ENCODE assay signal across 1 cellular context in the genomic region with DNA sequence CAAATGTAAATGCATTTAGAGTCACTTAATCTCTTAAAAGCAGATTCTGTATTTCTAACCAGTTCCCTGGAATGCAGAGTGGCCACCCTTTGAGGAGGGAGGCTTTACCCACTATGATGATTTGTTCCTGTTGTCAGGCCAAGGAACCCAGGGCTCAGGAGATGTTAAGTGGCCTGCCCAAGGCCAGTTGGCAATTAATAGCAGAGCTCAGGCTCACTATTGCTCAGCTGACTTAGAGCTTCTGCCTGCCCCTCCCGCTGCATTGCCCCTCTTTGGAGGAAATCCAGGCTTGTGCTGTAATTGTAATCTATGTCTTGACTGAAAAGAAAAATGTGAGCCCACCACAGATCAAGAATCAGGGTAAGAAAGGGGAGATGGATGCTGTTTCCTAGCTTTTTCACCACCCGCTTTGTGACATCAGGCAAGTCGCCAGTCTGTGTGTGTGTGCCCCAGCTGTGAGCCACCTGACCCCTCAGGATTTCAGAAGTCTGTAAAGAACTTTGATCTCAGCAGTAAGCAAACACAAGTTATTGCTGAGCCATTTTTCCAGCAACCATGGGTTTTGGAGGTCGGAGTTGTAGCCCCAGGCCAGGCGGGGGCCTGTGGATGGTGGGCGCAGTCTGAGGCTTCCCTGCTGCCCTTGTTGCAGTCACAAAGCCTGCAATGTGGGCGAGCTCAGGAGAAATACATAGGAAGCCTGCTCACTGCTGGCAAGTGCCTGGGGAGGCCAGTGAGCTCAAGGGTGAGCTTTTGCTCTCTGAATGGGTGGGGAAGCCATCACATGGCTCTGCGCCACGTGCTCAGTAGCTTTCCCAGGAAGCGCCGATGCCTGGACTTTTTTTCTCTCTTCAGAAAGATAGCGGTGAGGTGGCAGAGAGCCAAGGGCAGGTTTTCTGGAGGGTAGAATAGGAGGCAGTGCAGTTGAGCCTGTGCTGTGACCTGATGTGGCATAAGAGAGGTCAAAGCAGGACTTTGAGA.
TF ChIP-seq lines count a peak whose summit lies in the region.

No MANE protein-coding gene starts in this region.

TF ChIP-seq in HepG2, 621 proteins besides CTCF, POLR2A, EP300 and RAD21 (continued from another document and continues in another):
- TF ChIP-seq, protein P1, sequence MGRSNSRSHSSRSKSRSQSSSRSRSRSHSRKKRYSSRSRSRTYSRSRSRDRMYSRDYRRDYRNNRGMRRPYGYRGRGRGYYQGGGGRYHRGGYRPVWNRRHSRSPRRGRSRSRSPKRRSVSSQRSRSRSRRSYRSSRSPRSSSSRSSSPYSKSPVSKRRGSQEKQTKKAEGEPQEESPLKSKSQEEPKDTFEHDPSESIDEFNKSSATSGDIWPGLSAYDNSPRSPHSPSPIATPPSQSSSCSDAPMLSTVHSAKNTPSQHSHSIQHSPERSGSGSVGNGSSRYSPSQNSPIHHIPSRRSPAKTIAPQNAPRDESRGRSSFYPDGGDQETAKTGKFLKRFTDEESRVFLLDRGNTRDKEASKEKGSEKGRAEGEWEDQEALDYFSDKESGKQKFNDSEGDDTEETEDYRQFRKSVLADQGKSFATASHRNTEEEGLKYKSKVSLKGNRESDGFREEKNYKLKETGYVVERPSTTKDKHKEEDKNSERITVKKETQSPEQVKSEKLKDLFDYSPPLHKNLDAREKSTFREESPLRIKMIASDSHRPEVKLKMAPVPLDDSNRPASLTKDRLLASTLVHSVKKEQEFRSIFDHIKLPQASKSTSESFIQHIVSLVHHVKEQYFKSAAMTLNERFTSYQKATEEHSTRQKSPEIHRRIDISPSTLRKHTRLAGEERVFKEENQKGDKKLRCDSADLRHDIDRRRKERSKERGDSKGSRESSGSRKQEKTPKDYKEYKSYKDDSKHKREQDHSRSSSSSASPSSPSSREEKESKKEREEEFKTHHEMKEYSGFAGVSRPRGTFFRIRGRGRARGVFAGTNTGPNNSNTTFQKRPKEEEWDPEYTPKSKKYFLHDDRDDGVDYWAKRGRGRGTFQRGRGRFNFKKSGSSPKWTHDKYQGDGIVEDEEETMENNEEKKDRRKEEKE (IDR thresholded peaks at IDR 0.05), result no peak
- TF ChIP-seq MXD4 (CRISPR knock-in tag; IDR thresholded peaks at IDR 0.05), result peak; percentile 93
- TF ChIP-seq, protein P2, sequence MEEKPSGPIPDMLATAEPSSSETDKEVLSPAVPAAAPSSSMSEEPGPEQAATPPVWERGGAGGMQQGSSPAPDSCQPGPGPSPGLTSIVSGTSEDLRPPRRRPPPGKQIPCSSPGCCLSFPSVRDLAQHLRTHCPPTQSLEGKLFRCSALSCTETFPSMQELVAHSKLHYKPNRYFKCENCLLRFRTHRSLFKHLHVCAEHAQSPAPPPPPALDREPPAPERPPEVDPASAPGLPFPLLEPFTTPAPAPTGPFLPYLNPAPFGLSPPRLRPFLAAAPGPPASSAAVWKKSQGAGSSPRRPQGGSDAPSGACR (CRISPR knock-in tag; IDR thresholded peaks at IDR 0.05), result no peak
- TF ChIP-seq POLR2AphosphoS2 (IDR thresholded peaks at IDR 0.05; ENCODE audit: low read depth, low read length), result no peak; the same call in 1 of the 2 replicates
- TF ChIP-seq ZNF546 (CRISPR knock-in tag; conservative IDR thresholded peaks at IDR 0.05), result peak; percentile 79; the same call in 1 of the 2 replicates
- TF ChIP-seq, protein P3, sequence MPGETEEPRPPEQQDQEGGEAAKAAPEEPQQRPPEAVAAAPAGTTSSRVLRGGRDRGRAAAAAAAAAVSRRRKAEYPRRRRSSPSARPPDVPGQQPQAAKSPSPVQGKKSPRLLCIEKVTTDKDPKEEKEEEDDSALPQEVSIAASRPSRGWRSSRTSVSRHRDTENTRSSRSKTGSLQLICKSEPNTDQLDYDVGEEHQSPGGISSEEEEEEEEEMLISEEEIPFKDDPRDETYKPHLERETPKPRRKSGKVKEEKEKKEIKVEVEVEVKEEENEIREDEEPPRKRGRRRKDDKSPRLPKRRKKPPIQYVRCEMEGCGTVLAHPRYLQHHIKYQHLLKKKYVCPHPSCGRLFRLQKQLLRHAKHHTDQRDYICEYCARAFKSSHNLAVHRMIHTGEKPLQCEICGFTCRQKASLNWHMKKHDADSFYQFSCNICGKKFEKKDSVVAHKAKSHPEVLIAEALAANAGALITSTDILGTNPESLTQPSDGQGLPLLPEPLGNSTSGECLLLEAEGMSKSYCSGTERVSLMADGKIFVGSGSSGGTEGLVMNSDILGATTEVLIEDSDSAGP (CRISPR knock-in tag; IDR thresholded peaks at IDR 0.05; ENCODE audit: borderline replicate concordance), result peak; percentile 73; the same call in 1 of the 2 replicates
- TF ChIP-seq, protein P4, sequence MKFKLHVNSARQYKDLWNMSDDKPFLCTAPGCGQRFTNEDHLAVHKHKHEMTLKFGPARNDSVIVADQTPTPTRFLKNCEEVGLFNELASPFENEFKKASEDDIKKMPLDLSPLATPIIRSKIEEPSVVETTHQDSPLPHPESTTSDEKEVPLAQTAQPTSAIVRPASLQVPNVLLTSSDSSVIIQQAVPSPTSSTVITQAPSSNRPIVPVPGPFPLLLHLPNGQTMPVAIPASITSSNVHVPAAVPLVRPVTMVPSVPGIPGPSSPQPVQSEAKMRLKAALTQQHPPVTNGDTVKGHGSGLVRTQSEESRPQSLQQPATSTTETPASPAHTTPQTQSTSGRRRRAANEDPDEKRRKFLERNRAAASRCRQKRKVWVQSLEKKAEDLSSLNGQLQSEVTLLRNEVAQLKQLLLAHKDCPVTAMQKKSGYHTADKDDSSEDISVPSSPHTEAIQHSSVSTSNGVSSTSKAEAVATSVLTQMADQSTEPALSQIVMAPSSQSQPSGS (CRISPR knock-in tag; IDR thresholded peaks at IDR 0.05), result peak; percentile 46; the same call in 1 of the 2 replicates
- 0 out of 2 replicates have a peak, but pooled peaks have one; percentile 58 for TF ChIP-seq ZNF253 (CRISPR knock-in tag; IDR thresholded peaks at IDR 0.05; ENCODE audit: borderline replicate concordance)
- peak; percentile 99 for TF ChIP-seq ASH2L (IDR thresholded peaks at IDR 0.05; ENCODE audit: insufficient read length, low read depth, low read length)
- peak; percentile 30; the same call in 1 of the 2 replicates for TF ChIP-seq SSRP1 (CRISPR knock-in tag; IDR thresholded peaks at IDR 0.05)
- TF ChIP-seq CCDC6 (CRISPR knock-in tag; IDR thresholded peaks at IDR 0.05), result peak; percentile 81
- TF ChIP-seq ZKSCAN5 (CRISPR knock-in tag; IDR thresholded peaks at IDR 0.05), result peak; percentile 35; the same call in 1 of the 2 replicates
- TF ChIP-seq TOE1 (CRISPR knock-in tag; IDR thresholded peaks at IDR 0.05), result peak; percentile 34; the same call in 1 of the 2 replicates
- TF ChIP-seq, protein P5, sequence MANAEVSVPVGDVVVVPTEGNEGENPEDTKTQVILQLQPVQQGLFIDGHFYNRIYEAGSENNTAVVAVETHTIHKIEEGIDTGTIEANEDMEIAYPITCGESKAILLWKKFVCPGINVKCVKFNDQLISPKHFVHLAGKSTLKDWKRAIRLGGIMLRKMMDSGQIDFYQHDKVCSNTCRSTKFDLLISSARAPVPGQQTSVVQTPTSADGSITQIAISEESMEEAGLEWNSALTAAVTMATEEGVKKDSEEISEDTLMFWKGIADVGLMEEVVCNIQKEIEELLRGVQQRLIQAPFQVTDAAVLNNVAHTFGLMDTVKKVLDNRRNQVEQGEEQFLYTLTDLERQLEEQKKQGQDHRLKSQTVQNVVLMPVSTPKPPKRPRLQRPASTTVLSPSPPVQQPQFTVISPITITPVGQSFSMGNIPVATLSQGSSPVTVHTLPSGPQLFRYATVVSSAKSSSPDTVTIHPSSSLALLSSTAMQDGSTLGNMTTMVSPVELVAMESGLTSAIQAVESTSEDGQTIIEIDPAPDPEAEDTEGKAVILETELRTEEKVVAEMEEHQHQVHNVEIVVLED (CRISPR knock-in tag; IDR thresholded peaks at IDR 0.05; ENCODE audit: borderline replicate concordance), result peak; percentile 61
- no peak for TF ChIP-seq ZNF44 (CRISPR knock-in tag; IDR thresholded peaks at IDR 0.05)
- TF ChIP-seq ZNF570 (CRISPR knock-in tag; IDR thresholded peaks at IDR 0.05; ENCODE audit: borderline replicate concordance), result no peak
- TF ChIP-seq, protein P6, sequence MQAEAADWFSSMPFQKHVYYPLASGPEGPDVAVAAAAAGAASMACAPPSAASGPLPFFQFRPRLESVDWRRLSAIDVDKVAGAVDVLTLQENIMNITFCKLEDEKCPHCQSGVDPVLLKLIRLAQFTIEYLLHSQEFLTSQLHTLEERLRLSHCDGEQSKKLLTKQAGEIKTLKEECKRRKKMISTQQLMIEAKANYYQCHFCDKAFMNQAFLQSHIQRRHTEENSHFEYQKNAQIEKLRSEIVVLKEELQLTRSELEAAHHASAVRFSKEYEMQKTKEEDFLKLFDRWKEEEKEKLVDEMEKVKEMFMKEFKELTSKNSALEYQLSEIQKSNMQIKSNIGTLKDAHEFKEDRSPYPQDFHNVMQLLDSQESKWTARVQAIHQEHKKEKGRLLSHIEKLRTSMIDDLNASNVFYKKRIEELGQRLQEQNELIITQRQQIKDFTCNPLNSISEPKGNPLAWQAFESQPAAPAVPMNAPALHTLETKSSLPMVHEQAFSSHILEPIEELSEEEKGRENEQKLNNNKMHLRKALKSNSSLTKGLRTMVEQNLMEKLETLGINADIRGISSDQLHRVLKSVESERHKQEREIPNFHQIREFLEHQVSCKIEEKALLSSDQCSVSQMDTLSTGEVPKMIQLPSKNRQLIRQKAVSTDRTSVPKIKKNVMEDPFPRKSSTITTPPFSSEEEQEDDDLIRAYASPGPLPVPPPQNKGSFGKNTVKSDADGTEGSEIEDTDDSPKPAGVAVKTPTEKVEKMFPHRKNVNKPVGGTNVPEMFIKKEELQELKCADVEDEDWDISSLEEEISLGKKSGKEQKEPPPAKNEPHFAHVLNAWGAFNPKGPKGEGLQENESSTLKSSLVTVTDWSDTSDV (CRISPR knock-in tag; IDR thresholded peaks at IDR 0.05), result 0 out of 2 replicates have a peak, but pooled peaks have one; percentile 57
- TF ChIP-seq, protein P7, sequence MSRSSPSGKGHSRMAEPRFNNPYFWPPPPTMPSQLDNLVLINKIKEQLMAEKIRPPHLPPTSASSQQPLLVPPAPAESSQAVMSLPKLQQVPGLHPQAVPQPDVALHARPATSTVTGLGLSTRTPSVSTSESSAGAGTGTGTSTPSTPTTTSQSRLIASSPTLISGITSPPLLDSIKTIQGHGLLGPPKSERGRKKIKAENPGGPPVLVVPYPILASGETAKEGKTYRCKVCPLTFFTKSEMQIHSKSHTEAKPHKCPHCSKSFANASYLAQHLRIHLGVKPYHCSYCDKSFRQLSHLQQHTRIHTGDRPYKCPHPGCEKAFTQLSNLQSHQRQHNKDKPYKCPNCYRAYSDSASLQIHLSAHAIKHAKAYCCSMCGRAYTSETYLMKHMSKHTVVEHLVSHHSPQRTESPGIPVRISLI (CRISPR knock-in tag; IDR thresholded peaks at IDR 0.05; ENCODE audit: borderline replicate concordance), result peak; percentile 95
- no peak for TF ChIP-seq ATAD3A (CRISPR knock-in tag; IDR thresholded peaks at IDR 0.05)
- TF ChIP-seq ZKSCAN1 (IDR thresholded peaks at IDR 0.05; ENCODE audit: low read length), result no peak
- no peak for TF ChIP-seq HCFC1 (IDR thresholded peaks at IDR 0.05; ENCODE audit: low read depth, low read length)
- TF ChIP-seq ZNF549 (CRISPR knock-in tag; IDR thresholded peaks at IDR 0.05), result no peak
- TF ChIP-seq ZNF737 (CRISPR knock-in tag; IDR thresholded peaks at IDR 0.05; ENCODE audit: borderline replicate concordance), result no peak; the same call in 1 of the 2 replicates
- TF ChIP-seq ZFP36L1 (CRISPR knock-in tag; IDR thresholded peaks at IDR 0.05), result peak; percentile 38; the same call in 1 of the 2 replicates
- TF ChIP-seq MZF1 (CRISPR knock-in tag; IDR thresholded peaks at IDR 0.05; ENCODE audit: borderline replicate concordance), result peak; percentile 48; the same call in 1 of the 2 replicates
- no peak for TF ChIP-seq SNRNP70 (IDR thresholded peaks at IDR 0.05; ENCODE audit: low read depth, low read length)
- no peak for TF ChIP-seq HOXA9 (CRISPR knock-in tag; IDR thresholded peaks at IDR 0.05; ENCODE audit: borderline replicate concordance)
- TF ChIP-seq, protein P8, sequence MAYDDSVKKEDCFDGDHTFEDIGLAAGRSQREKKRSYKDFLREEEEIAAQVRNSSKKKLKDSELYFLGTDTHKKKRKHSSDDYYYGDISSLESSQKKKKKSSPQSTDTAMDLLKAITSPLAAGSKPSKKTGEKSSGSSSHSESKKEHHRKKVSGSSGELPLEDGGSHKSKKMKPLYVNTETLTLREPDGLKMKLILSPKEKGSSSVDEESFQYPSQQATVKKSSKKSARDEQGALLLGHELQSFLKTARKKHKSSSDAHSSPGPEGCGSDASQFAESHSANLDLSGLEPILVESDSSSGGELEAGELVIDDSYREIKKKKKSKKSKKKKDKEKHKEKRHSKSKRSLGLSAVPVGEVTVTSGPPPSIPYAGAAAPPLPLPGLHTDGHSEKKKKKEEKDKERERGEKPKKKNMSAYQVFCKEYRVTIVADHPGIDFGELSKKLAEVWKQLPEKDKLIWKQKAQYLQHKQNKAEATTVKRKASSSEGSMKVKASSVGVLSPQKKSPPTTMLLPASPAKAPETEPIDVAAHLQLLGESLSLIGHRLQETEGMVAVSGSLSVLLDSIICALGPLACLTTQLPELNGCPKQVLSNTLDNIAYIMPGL (CRISPR knock-in tag; IDR thresholded peaks at IDR 0.05; ENCODE audit: borderline replicate concordance in 1 of 2, low read depth in 1 of 2), result peak in 1 of 2 experiments; percentile 74; a peak in 3 of 4 replicates
- peak; percentile 44; the same call in 1 of the 2 replicates for TF ChIP-seq NFYB (CRISPR knock-in tag; IDR thresholded peaks at IDR 0.05)
- TF ChIP-seq ZNF292 (CRISPR knock-in tag; IDR thresholded peaks at IDR 0.05; ENCODE audit: borderline replicate concordance, low read depth), result peak; percentile 92; the same call in 1 of the 2 replicates
- TF ChIP-seq, protein P9, sequence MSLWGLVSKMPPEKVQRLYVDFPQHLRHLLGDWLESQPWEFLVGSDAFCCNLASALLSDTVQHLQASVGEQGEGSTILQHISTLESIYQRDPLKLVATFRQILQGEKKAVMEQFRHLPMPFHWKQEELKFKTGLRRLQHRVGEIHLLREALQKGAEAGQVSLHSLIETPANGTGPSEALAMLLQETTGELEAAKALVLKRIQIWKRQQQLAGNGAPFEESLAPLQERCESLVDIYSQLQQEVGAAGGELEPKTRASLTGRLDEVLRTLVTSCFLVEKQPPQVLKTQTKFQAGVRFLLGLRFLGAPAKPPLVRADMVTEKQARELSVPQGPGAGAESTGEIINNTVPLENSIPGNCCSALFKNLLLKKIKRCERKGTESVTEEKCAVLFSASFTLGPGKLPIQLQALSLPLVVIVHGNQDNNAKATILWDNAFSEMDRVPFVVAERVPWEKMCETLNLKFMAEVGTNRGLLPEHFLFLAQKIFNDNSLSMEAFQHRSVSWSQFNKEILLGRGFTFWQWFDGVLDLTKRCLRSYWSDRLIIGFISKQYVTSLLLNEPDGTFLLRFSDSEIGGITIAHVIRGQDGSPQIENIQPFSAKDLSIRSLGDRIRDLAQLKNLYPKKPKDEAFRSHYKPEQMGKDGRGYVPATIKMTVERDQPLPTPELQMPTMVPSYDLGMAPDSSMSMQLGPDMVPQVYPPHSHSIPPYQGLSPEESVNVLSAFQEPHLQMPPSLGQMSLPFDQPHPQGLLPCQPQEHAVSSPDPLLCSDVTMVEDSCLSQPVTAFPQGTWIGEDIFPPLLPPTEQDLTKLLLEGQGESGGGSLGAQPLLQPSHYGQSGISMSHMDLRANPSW (CRISPR knock-in tag; IDR thresholded peaks at IDR 0.05; ENCODE audit: borderline replicate concordance), result no peak
- TF ChIP-seq NR2F2 (IDR thresholded peaks at IDR 0.05; ENCODE audit: borderline replicate concordance, low read depth), result no peak; the same call in 1 of the 2 replicates
- no peak for TF ChIP-seq PCBP1 (IDR thresholded peaks at IDR 0.05; ENCODE audit: borderline replicate concordance, low read depth, low read length)
- no peak; the same call in 1 of the 2 replicates for TF ChIP-seq ZFP90 (CRISPR knock-in tag; IDR thresholded peaks at IDR 0.05; ENCODE audit: borderline replicate concordance)
- 0 out of 2 replicates have a peak, but pooled peaks have one; percentile 88 for TF ChIP-seq NFKBIZ (CRISPR knock-in tag; IDR thresholded peaks at IDR 0.05)
- TF ChIP-seq ZFP36L2 (CRISPR knock-in tag; IDR thresholded peaks at IDR 0.05), result no peak
- no peak for TF ChIP-seq ATF7 (IDR thresholded peaks at IDR 0.05)
- TF ChIP-seq ATF7 (CRISPR knock-in tag; IDR thresholded peaks at IDR 0.05), result peak; percentile 61; the same call in 1 of the 2 replicates
- peak; percentile 98 for TF ChIP-seq ARNTL (CRISPR knock-in tag; IDR thresholded peaks at IDR 0.05)
